Comparison of ENCODE assay signal across 8 cellular contexts in the genomic region with DNA sequence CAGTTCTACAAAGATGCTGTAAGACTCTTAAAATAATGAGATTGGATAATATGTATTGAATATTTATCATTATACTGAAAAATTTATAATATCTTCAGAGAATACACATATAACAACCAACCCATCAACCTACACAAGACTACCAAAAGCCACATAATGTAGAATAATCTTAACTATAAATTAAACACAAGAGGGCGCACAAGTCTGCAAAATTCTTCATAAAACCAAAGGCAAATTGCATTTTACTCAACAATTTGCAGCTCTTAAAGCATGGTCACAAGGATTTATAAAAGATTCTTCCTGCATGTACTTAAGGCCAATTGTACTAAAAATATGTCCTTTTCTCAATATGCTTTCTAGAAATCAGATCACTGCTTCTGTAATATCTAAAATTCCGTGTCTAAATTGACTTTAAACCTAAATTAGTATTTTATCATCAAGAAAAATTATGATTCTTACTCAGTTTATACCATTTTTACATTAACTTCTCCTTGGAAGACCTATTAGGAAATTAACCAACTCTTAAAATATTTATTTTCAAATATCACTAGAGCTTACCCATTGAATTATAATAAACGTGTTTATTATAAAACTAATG.
DNase-seq lines count a peak whose midpoint lies in the region; ATAC-seq, FAIRE-seq and TF ChIP-seq lines count a peak whose summit lies in the region.

No MANE protein-coding gene starts in this region.

- SMC1A ChIA-PET in GM12878 (lab: Charles Lee; ENCODE audit: uncharacterized antibody, unreplicated experiment): interaction anchor here (0.5 to 3.7 kb wide), 39 partner anchors 8 to 733 kb away, joined by 3 to 137 read pairs (median 3); no protein-coding TSS in a partner anchor

- no peaks in the 10 kb centered on the region for H3K9me3 Mint-ChIP-seq in type B pancreatic cell

- no peak overlapping the region for H3K27ac ChIP-seq in GM12878 (ENCODE audit: control insufficient read depth, insufficient read depth)
- no peak overlapping the region for H3K27ac ChIP-seq in keratinocyte (ENCODE audit: control insufficient read depth, insufficient read depth, low read length)

- CTCF ChIA-PET in GM12878 (lab: Yijun Ruan, JAX): interaction anchor here (0.6 to 3.4 kb wide), 48 partner anchors 8 to 924 kb away, joined by 3 to 152 read pairs (median 4); no protein-coding TSS in a partner anchor

- in situ Hi-C loops in GM12878 (cut with MboI): loop anchor here (5.0 kb wide), 2 partner anchors 227 to 437 kb away; no protein-coding TSS in a partner anchor

- peak; percentile 67 for DNase-seq in AG10803 (ENCODE audit: low read depth)
- peak; percentile 31 for DNase-seq in GM20000 (ENCODE audit: low spot score)
- peak; percentile 19 to 77 for DNase-seq in NCI-H446 (lab: John Stamatoyannopoulos, UW)
- DNase-seq in GM12878 (ENCODE audit: low read depth, low spot score): no peak
- peak; percentile 21 for DNase-seq in keratinocyte (ENCODE audit: low read depth, low spot score)
- no peak for DNase-seq in type B pancreatic cell (ENCODE audit: extremely low spot score, unreplicated experiment)
- DNase-seq in effector CD8-positive, alpha-beta T cell (lab: John Stamatoyannopoulos, UW): no peak

- no peaks in the 10 kb centered on the region for H3K9me3 ChIP-seq in GM12878 (replicated peaks; ENCODE audit: control insufficient read depth, insufficient read depth, low read length)
- no peaks in the 10 kb centered on the region for H3K9me3 ChIP-seq in keratinocyte (ENCODE audit: control insufficient read depth, low read depth, low read length)

- no peak overlapping the region for H3K9ac ChIP-seq in GM12878 (ENCODE audit: control insufficient read depth, insufficient read depth, low read length)
- no peak overlapping the region for H3K9ac ChIP-seq in keratinocyte (ENCODE audit: control insufficient read depth, extremely low read depth, insufficient read depth, low read length)

- H3K27me3 ChIP-seq in GM12878 (replicated peaks in 1 of 2; ENCODE audit: control insufficient read depth in 2 of 2, insufficient read depth in 2 of 2, low read length in 1 of 2): no peaks in the 10 kb centered on the region
- H3K27me3 ChIP-seq in keratinocyte (ENCODE audit: control insufficient read depth, extremely low read depth, insufficient read depth, low read length): no peaks in the 10 kb centered on the region

- H3K27me3 Mint-ChIP-seq in type B pancreatic cell: no peaks in the 10 kb centered on the region

- intact Hi-C loops in GM12878 (cut with micrococcal nuclease; ENCODE audit: unreplicated experiment): loop anchor here (1.0 to 10.0 kb wide), 4 partner anchors 229 to 647 kb away; no protein-coding TSS in a partner anchor

- H3K9me1 ChIP-seq in keratinocyte (ENCODE audit: control insufficient read depth, extremely low read depth, insufficient read depth, low read length): no peaks in the 10 kb centered on the region

- H3K4me3 Mint-ChIP-seq in type B pancreatic cell: no peak overlapping the region

- no peak for TF ChIP-seq POLR2A in GM12878 (IDR thresholded peaks at IDR 0.05; ENCODE audit: low read depth, low read length)

- H3K4me1 ChIP-seq in GM12878 (ENCODE audit: control insufficient read depth, insufficient read depth, low read length) (no peaks in the 10 kb centered on the region), keratinocyte (ENCODE audit: control insufficient read depth, extremely low read depth, insufficient read depth, low read length) (no peaks in the 10 kb centered on the region)

- H2AFZ ChIP-seq in GM12878 (ENCODE audit: control insufficient read depth, low read depth, low read length) (no peak overlapping the region), keratinocyte (ENCODE audit: control insufficient read depth, low read length) (no peak overlapping the region)

- no peak for TF ChIP-seq EP300 in GM12878 (IDR thresholded peaks at IDR 0.05; ENCODE audit: borderline replicate concordance in 1 of 2, control insufficient read depth in 1 of 2, low read depth in 2 of 2, low read length in 2 of 2)

- dilution Hi-C loops in keratinocyte (cut with MboI; ENCODE audit: extremely low pct_ligation_motif_present, low sequenced_read_pairs): no loop called here

- peaks cover 12% of the 10 kb centered on the region for H3K4me1 Mint-ChIP-seq in type B pancreatic cell (ENCODE audit: unreplicated experiment)

- H3K4me2 ChIP-seq in GM12878 (ENCODE audit: control insufficient read depth, insufficient read depth): no peak overlapping the region
- no peak overlapping the region for H3K4me2 ChIP-seq in keratinocyte (ENCODE audit: control insufficient read depth, extremely low read depth, insufficient read depth, low read depth, low read length)

- BruUV-seq in GM12878 (replicated peaks; lab: Mats Ljungman, UMichigan): no TSS peak

- H3K27ac Mint-ChIP-seq in type B pancreatic cell: no peak overlapping the region

- no peak overlapping the region for H3K4me3 ChIP-seq in AG10803 (ENCODE audit: low read length)
- H3K4me3 ChIP-seq in GM12878: no peak overlapping the region
- H3K4me3 ChIP-seq in keratinocyte (ENCODE audit: control insufficient read depth in 2 of 3, extremely low read depth in 1 of 3, insufficient read depth in 2 of 3, low read depth in 1 of 3, low read length in 3 of 3): no peak overlapping the region

- peak; percentile 59 for ATAC-seq in GM12878
- no peak for ATAC-seq in GM18867 (IDR thresholded peaks at IDR 0.05; ENCODE audit: unreplicated experiment)

- no peaks in the 10 kb centered on the region for H3K36me3 Mint-ChIP-seq in type B pancreatic cell

- 11% methylated on average over 3 of the region's 3 CpGs for WGBS in GM12878 (ENCODE audit: insufficient coverage, insufficient replicate concordance, low lambda C conversion rate, missing lambda C conversion rate)

- TF ChIP-seq CTCF in AG10803 (conservative IDR thresholded peaks at IDR 0.05; ENCODE audit: low read length): peak; percentile 54
- TF ChIP-seq CTCF in GM20000 (IDR thresholded peaks at IDR 0.05; ENCODE audit: extremely low read depth, missing control alignments): no peak
- TF ChIP-seq CTCF in GM12878 (IDR thresholded peaks at IDR 0.05 in 2 of 3, conservative IDR thresholded peaks at IDR 0.05 in 1 of 3; ENCODE audit: control insufficient read depth in 2 of 3, extremely low read depth in 1 of 3, insufficient read depth in 1 of 3, low read depth in 3 of 3, low read length in 3 of 3): peak; percentile 23 to 63 (median 37); a peak in 4 of 6 replicates
- TF ChIP-seq CTCF in keratinocyte (optimal IDR thresholded peaks at IDR 0.05 in 1 of 3, IDR thresholded peaks at IDR 0.05 in 1 of 3, conservative IDR thresholded peaks at IDR 0.05 in 1 of 3; ENCODE audit: extremely low read depth in 1 of 3, insufficient read depth in 2 of 3, low read length in 3 of 3): peak in 2 of 3 experiments; percentile 8 to 31
- peak; percentile 83 for TF ChIP-seq CTCF in type B pancreatic cell (conservative IDR thresholded peaks at IDR 0.05)

- H3K79me2 ChIP-seq in GM12878 (ENCODE audit: control insufficient read depth, insufficient read depth, low read length): no peaks in the 10 kb centered on the region
- H3K79me2 ChIP-seq in keratinocyte (ENCODE audit: control insufficient read depth, insufficient read depth, low read length): no peaks in the 10 kb centered on the region

- no peaks in the 10 kb centered on the region for H4K20me1 ChIP-seq in GM12878 (ENCODE audit: control insufficient read depth, insufficient read depth)
- no peaks in the 10 kb centered on the region for H4K20me1 ChIP-seq in keratinocyte (ENCODE audit: control insufficient read depth, extremely low read depth, insufficient read depth, low read length)

- POLR2A ChIA-PET in GM12878 (lab: Charles Lee): no interaction called here

- FAIRE-seq in GM12878 (lab: Jason Lieb, UNC) (peak; percentile 66), keratinocyte (lab: Jason Lieb, UNC) (no peak)

- TF ChIP-seq RAD21 in GM12878 (IDR thresholded peaks at IDR 0.05; ENCODE audit: insufficient read depth, low read depth, low read length): peak; percentile 87

- RAD21 ChIA-PET in GM12878 (lab: Charles Lee; ENCODE audit: unreplicated experiment): interaction anchor here (0.6 to 3.8 kb wide), 22 partner anchors 16 to 647 kb away, joined by 3 to 67 read pairs (median 4); no protein-coding TSS in a partner anchor

- H3K36me3 ChIP-seq in GM12878 (ENCODE audit: control insufficient read depth in 2 of 2, insufficient read depth in 2 of 2, low read length in 1 of 2) (no peaks in the 10 kb centered on the region), keratinocyte (ENCODE audit: control insufficient read depth in 2 of 2, extremely low read depth in 1 of 2, insufficient read depth in 2 of 2, low read length in 2 of 2) (no peaks in the 10 kb centered on the region)

TF ChIP-seq in GM12878, 131 proteins besides CTCF, POLR2A, EP300 and RAD21:
- peak; percentile 89 for TF ChIP-seq SMC3 (IDR thresholded peaks at IDR 0.05; ENCODE audit: borderline replicate concordance, low read length)
- TF ChIP-seq FOXK2 (IDR thresholded peaks at IDR 0.05): no peak
- TF ChIP-seq ZBED1 (IDR thresholded peaks at IDR 0.05; ENCODE audit: borderline replicate concordance): no peak

Comparison
In these comparisons a context has a peak if more than half of its experiments do, and no peak if none do; other contexts are left out.
1. DNase-seq: peak in AG10803 (single experiment), GM20000 (single experiment), NCI-H446 (2 of 2) and keratinocyte (single experiment); none in GM12878 (single experiment), type B pancreatic cell (single experiment) and effector CD8-positive, alpha-beta T cell (single experiment).